Comparison of ENCODE assay signal across 1 cellular context in genomic region chr10:10911471-10911921, GRCh38.
TF ChIP-seq lines count a peak whose summit lies in the region.

No MANE protein-coding gene starts in this region.

TF ChIP-seq in GM23338, 12 proteins besides CTCF, POLR2A, EP300 and RAD21 (continued from another document):
- no peak for TF ChIP-seq ZNF462 (CRISPR knock-in tag; IDR thresholded peaks at IDR 0.05)
- TF ChIP-seq JUNB (IDR thresholded peaks at IDR 0.05; ENCODE audit: unreplicated experiment) = no peak
TF ChIP-seq in GM23338: peak in this region for 0.
